ENCODE assay signal across 23 cellular contexts in the genomic region with DNA sequence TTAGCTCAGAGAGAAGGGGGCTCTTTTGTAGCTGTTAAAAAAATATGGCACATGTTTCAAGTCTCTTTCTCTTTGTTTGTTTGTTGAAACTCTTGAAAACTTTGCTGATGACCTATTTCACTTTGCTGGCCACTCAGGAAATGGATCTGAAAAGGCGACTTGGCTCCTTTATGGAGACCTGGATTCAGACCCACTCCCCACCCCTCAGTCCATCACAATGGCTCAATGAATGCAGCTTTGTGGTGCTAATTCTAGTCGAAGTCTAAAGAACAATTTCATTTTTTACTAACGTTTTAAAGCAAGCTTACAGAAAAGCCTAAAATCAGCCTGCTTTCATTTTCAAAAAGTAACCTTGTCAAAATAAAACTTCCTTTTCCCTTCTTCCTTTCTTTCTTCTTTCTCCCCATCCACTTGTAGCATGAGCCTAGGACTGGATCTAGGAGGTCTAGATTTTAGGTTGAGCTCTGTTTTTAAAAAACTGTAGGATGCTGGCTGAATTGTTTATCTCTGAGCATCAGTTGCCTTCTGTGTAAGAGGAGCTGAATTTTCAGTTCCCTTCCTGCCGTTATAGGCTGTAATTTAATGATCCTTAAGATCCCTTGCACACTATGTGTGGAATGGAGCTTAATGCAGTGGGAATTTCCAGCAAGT.
"Had no signal": no experiment of that assay in that cellular context is flagged by ENCODE, and none has a peak within 500 bp of the region (broad histone marks: within the 10 kb centered on the region; RNA-seq: fewer than 3 reads in every experiment).

No MANE protein-coding gene starts in this region.

- H3K27me3 ChIP-seq: cardiac muscle cell, neutrophil, sigmoid colon had no signal

- H3K4me1 ChIP-seq: foreskin keratinocyte, lower lobe of right lung, parathyroid adenoma, sigmoid colon had no signal

- H3K27ac Mint-ChIP-seq: activated B cell treated with CpG ODN at 0.5 μM for 24 hours; activated CD8-positive, alpha-beta T cell treated with anti-CD3 and anti-CD28 coated beads for 36 hours; activated naive CD8-positive, alpha-beta T cell treated with anti-CD3 and anti-CD28 coated beads, Interleukin-2, amount 10 ng/mL, durations not matched to agents 7 days and 5 days; activated T-helper 17 cell treated with anti-CD3 and anti-CD28 coated beads, Interleukin-2, amount 50 U/mL, for 72 hours; natural killer cell; stimulated activated memory B cell treated with anti-CD40 and anti-IgM and Interleukin-4, amounts not matched to agents 10 μg/mL and 1 μg/mL and 100 μg/mL, for 72 hours; T-cell had no signal

- H2AFZ ChIP-seq: parathyroid adenoma had no signal

- H3K9ac ChIP-seq: parathyroid adenoma had no signal

- ATAC-seq: activated CD8-positive, alpha-beta T cell treated with anti-CD3 and anti-CD28 coated beads for 36 hours; activated T-helper 17 cell treated with anti-CD3 and anti-CD28 coated beads, Interleukin-2, amount 50 U/mL, for 72 hours; foreskin keratinocyte; left colon; natural killer cell; stimulated activated memory B cell treated with anti-CD40 and anti-IgM and Interleukin-4, amounts not matched to agents 10 μg/mL and 1 μg/mL and 100 μg/mL, for 72 hours; T-cell had no signal

- H3K27me3 Mint-ChIP-seq: activated B cell treated with CpG ODN at 0.5 μM for 24 hours; stimulated activated memory B cell treated with anti-CD40 and anti-IgM and Interleukin-4, amounts not matched to agents 10 μg/mL and 1 μg/mL and 100 μg/mL, for 72 hours; T-cell had no signal

- H3K9me3 ChIP-seq: lower lobe of right lung, neutrophil, sigmoid colon, thoracic aorta had no signal

- H3K36me3 Mint-ChIP-seq: activated naive CD8-positive, alpha-beta T cell treated with anti-CD3 and anti-CD28 coated beads, Interleukin-2, amount 10 ng/mL, durations not matched to agents 7 days and 5 days; natural killer cell; stimulated activated memory B cell treated with anti-CD40 and anti-IgM and Interleukin-4, amounts not matched to agents 10 μg/mL and 1 μg/mL and 100 μg/mL, for 72 hours; T-cell had no signal

- H3K4me3 Mint-ChIP-seq: activated B cell treated with CpG ODN at 0.5 μM for 24 hours; activated CD8-positive, alpha-beta T cell treated with anti-CD3 and anti-CD28 coated beads for 36 hours; activated naive CD8-positive, alpha-beta T cell treated with anti-CD3 and anti-CD28 coated beads, Interleukin-2, amount 10 ng/mL, durations not matched to agents 7 days and 5 days; activated T-helper 17 cell treated with anti-CD3 and anti-CD28 coated beads, Interleukin-2, amount 50 U/mL, for 72 hours; natural killer cell; stimulated activated memory B cell treated with anti-CD40 and anti-IgM and Interleukin-4, amounts not matched to agents 10 μg/mL and 1 μg/mL and 100 μg/mL, for 72 hours; T-cell had no signal

- H3K4me1 Mint-ChIP-seq: activated B cell treated with CpG ODN at 0.5 μM for 24 hours; activated naive CD8-positive, alpha-beta T cell treated with anti-CD3 and anti-CD28 coated beads, Interleukin-2, amount 10 ng/mL, durations not matched to agents 7 days and 5 days; activated T-helper 17 cell treated with anti-CD3 and anti-CD28 coated beads, Interleukin-2, amount 50 U/mL, for 72 hours; natural killer cell; stimulated activated memory B cell treated with anti-CD40 and anti-IgM and Interleukin-4, amounts not matched to agents 10 μg/mL and 1 μg/mL and 100 μg/mL, for 72 hours; T-cell had no signal

- H3K79me2 ChIP-seq: parathyroid adenoma had no signal

- H3K4me3 ChIP-seq: cardiac muscle cell, lower lobe of right lung, sigmoid colon, thoracic aorta had no signal

- H3K36me3 ChIP-seq: cardiac muscle cell, lower lobe of right lung, neutrophil, sigmoid colon, thoracic aorta had no signal

- H3K9me3 Mint-ChIP-seq: activated B cell treated with CpG ODN at 0.5 μM for 24 hours; activated CD8-positive, alpha-beta T cell treated with anti-CD3 and anti-CD28 coated beads for 36 hours; activated naive CD8-positive, alpha-beta T cell treated with anti-CD3 and anti-CD28 coated beads, Interleukin-2, amount 10 ng/mL, durations not matched to agents 7 days and 5 days; activated T-helper 17 cell treated with anti-CD3 and anti-CD28 coated beads, Interleukin-2, amount 50 U/mL, for 72 hours; stimulated activated memory B cell treated with anti-CD40 and anti-IgM and Interleukin-4, amounts not matched to agents 10 μg/mL and 1 μg/mL and 100 μg/mL, for 72 hours had no signal

- DNase-seq: activated B cell treated with CpG ODN at 0.5 μM for 24 hours; activated CD4-positive, alpha-beta T cell treated with anti-CD3 and anti-CD28 coated beads for 48 hours; activated CD8-positive, alpha-beta T cell treated with anti-CD3 and anti-CD28 coated beads for 36 hours; activated naive CD4-positive, alpha-beta T cell treated with Interleukin-2 at 50 U/mL for 16 hours; activated naive CD8-positive, alpha-beta T cell treated with anti-CD3 and anti-CD28 coated beads, Interleukin-2, amount 10 ng/mL, durations not matched to agents 7 days and 5 days; activated T-cell treated with anti-CD3 and anti-CD28 coated beads, Interleukin-2, amount 50 U/mL, for 1 hour; dermis blood vessel endothelial cell; effector memory CD4-positive, alpha-beta T cell; foreskin keratinocyte; glutamatergic neuron; hippocampal formation; left colon; lower lobe of right lung; natural killer cell; sigmoid colon; stimulated activated CD4-positive, alpha-beta T cell treated with anti-CD3 and anti-CD28 coated beads, Interleukin-4, amount 100 ng/mL, for 4 hours; T-cell had no signal

- H3K27ac ChIP-seq: cardiac muscle cell, foreskin keratinocyte, lower lobe of right lung, neutrophil, parathyroid adenoma, sigmoid colon, thoracic aorta had no signal
